Comparison of ENCODE assay signal across 8 cellular contexts in genomic region chr10:92688927-92689662, GRCh38. TPM values are rescaled to one million over a fixed set of nuclear protein-coding genes. Genes with fewer than 3 reads are reported as not detected.
DNase-seq lines count a peak whose midpoint lies in the region; ATAC-seq and TF ChIP-seq lines count a peak whose summit lies in the region.

No MANE protein-coding gene starts in this region.

- H2AFZ ChIP-seq in Loucy (ENCODE audit: low read length): peak overlapping the region; percentile 76

- H3K27ac Mint-ChIP-seq in CD8-positive, alpha-beta T cell: no peak overlapping the region
- no peak overlapping the region for H3K27ac Mint-ChIP-seq in activated T-helper 1 cell treated with anti-CD3 and anti-CD28 coated beads, Interleukin-12 subunit alpha, Interleukin-12 subunit beta, Interleukin-2, Interleukin-4 antibody, amounts not matched to agents 30 ng/mL and 10 ng/mL and 1 ng/mL, durations not matched to agents 14 hours and 24 hours and 36 hours
- peak overlapping the region; percentile 94 for H3K27ac Mint-ChIP-seq in progenitor cell of endocrine pancreas

- H3K36me3 ChIP-seq in CD8-positive, alpha-beta T cell (ENCODE audit: insufficient read depth, low read length): no peaks in the 10 kb centered on the region
- H3K36me3 ChIP-seq in Loucy (ENCODE audit: insufficient read depth, low read length): peaks cover 24% of the 10 kb centered on the region

- peak overlapping the region; percentile 45 for H3K4me3 ChIP-seq in CD8-positive, alpha-beta T cell (ENCODE audit: low read depth, low read length)
- peak overlapping the region; percentile 85 for H3K4me3 ChIP-seq in Loucy (ENCODE audit: low read length, poor library complexity, severe bottlenecking)

- peak overlapping the region; percentile 83 for H3K4me2 ChIP-seq in Loucy (ENCODE audit: low read depth, low read length, poor library complexity, severe bottlenecking)

- peaks cover 10% of the 10 kb centered on the region for H3K9me3 Mint-ChIP-seq in CD8-positive, alpha-beta T cell
- no peaks in the 10 kb centered on the region for H3K9me3 Mint-ChIP-seq in activated T-helper 1 cell treated with anti-CD3 and anti-CD28 coated beads, Interleukin-12 subunit alpha, Interleukin-12 subunit beta, Interleukin-2, Interleukin-4 antibody, amounts not matched to agents 30 ng/mL and 10 ng/mL and 1 ng/mL, durations not matched to agents 14 hours and 24 hours and 36 hours
- peaks cover 9% of the 10 kb centered on the region for H3K9me3 Mint-ChIP-seq in progenitor cell of endocrine pancreas (ENCODE audit: low read depth)

- H3K9me2 ChIP-seq in Loucy (replicated peaks; ENCODE audit: low read depth, low read length): no peaks in the 10 kb centered on the region

- H3K4me1 ChIP-seq in CD8-positive, alpha-beta T cell (ENCODE audit: insufficient read depth, low read length): peaks cover 29% of the 10 kb centered on the region
- H3K4me1 ChIP-seq in Loucy (ENCODE audit: insufficient read depth, low read length, poor library complexity, severe bottlenecking): peaks cover 31% of the 10 kb centered on the region

- no peaks in the 10 kb centered on the region for H3K36me3 Mint-ChIP-seq in CD8-positive, alpha-beta T cell
- H3K36me3 Mint-ChIP-seq in activated T-helper 1 cell treated with anti-CD3 and anti-CD28 coated beads, Interleukin-12 subunit alpha, Interleukin-12 subunit beta, Interleukin-2, Interleukin-4 antibody, amounts not matched to agents 30 ng/mL and 10 ng/mL and 1 ng/mL, durations not matched to agents 14 hours and 24 hours and 36 hours (ENCODE audit: low read depth): no peaks in the 10 kb centered on the region
- H3K36me3 Mint-ChIP-seq in progenitor cell of endocrine pancreas (ENCODE audit: insufficient read depth): peaks cover 13% of the 10 kb centered on the region

- peaks cover 54% of the 10 kb centered on the region for H3K27me3 Mint-ChIP-seq in CD8-positive, alpha-beta T cell (ENCODE audit: low read depth)
- H3K27me3 Mint-ChIP-seq in activated T-helper 1 cell treated with anti-CD3 and anti-CD28 coated beads, Interleukin-12 subunit alpha, Interleukin-12 subunit beta, Interleukin-2, Interleukin-4 antibody, amounts not matched to agents 30 ng/mL and 10 ng/mL and 1 ng/mL, durations not matched to agents 14 hours and 24 hours and 36 hours (ENCODE audit: insufficient read depth): peaks cover 82% of the 10 kb centered on the region
- H3K27me3 Mint-ChIP-seq in progenitor cell of endocrine pancreas: peaks cover 2% of the 10 kb centered on the region

- no peak overlapping the region for H3K27ac ChIP-seq in CD8-positive, alpha-beta T cell (ENCODE audit: low read depth, low read length)

- H3K9me3 ChIP-seq in CD8-positive, alpha-beta T cell (ENCODE audit: low read length): no peaks in the 10 kb centered on the region
- no peaks in the 10 kb centered on the region for H3K9me3 ChIP-seq in Loucy (ENCODE audit: insufficient read depth, low read depth, low read length)

- peaks cover 54% of the 10 kb centered on the region for H3K79me2 ChIP-seq in Loucy (ENCODE audit: insufficient read depth, low read length)

- TF ChIP-seq CTCF in CD8-positive, alpha-beta T cell (IDR thresholded peaks at IDR 0.05): no peak
- TF ChIP-seq CTCF in Loucy (conservative IDR thresholded peaks at IDR 0.05; ENCODE audit: low read length): peak; percentile 45
- peak; percentile 31 for TF ChIP-seq CTCF in progenitor cell of endocrine pancreas (IDR thresholded peaks at IDR 0.05; ENCODE audit: unreplicated experiment)

- H3K4me1 Mint-ChIP-seq in CD8-positive, alpha-beta T cell (ENCODE audit: low read depth): peaks cover 25% of the 10 kb centered on the region
- H3K4me1 Mint-ChIP-seq in activated T-helper 1 cell treated with anti-CD3 and anti-CD28 coated beads, Interleukin-12 subunit alpha, Interleukin-12 subunit beta, Interleukin-2, Interleukin-4 antibody, amounts not matched to agents 30 ng/mL and 10 ng/mL and 1 ng/mL, durations not matched to agents 14 hours and 24 hours and 36 hours (ENCODE audit: low read depth): peaks cover 23% of the 10 kb centered on the region
- peaks cover 17% of the 10 kb centered on the region for H3K4me1 Mint-ChIP-seq in progenitor cell of endocrine pancreas (ENCODE audit: low read depth)

- H3K4me3 Mint-ChIP-seq in CD8-positive, alpha-beta T cell: peak overlapping the region; percentile 77
- peak overlapping the region; percentile 73 for H3K4me3 Mint-ChIP-seq in activated T-helper 1 cell treated with anti-CD3 and anti-CD28 coated beads, Interleukin-12 subunit alpha, Interleukin-12 subunit beta, Interleukin-2, Interleukin-4 antibody, amounts not matched to agents 30 ng/mL and 10 ng/mL and 1 ng/mL, durations not matched to agents 14 hours and 24 hours and 36 hours
- peak overlapping the region; percentile 75 for H3K4me3 Mint-ChIP-seq in progenitor cell of endocrine pancreas (ENCODE audit: low read depth)

- H3K9ac ChIP-seq in Loucy (ENCODE audit: low read depth, low read length, poor library complexity, severe bottlenecking): peak overlapping the region; percentile 82

- intact Hi-C loops in CD8-positive, alpha-beta T cell (cut with DNase I, micrococcal nuclease): no loop called here
- intact Hi-C loops in activated T-helper 1 cell treated with anti-CD3 and anti-CD28 coated beads, Interleukin-12 subunit alpha, Interleukin-12 subunit beta, Interleukin-2, Interleukin-4 antibody, amounts not matched to agents 30 ng/mL and 10 ng/mL and 1 ng/mL, durations not matched to agents 14 hours and 24 hours and 36 hours (cut with micrococcal nuclease): loop anchor here (10.0 kb wide), 1 partner anchor 1814 kb away; the partner anchor contains the start of gene RPP30
- intact Hi-C loops in left cardiac atrium (cut with DNase I): no loop called here

- POLR2A ChIA-PET in CD8-positive, alpha-beta T cell (lab: Charles Lee): interaction anchor here (0.6 kb wide), 1 partner anchor 367 kb away, joined by 3 read pairs; no protein-coding TSS in a partner anchor

- CTCF ChIA-PET in CD8-positive, alpha-beta T cell (lab: Charles Lee): interaction anchor here (1.1 kb wide), 1 partner anchor 22 kb away, joined by 3 read pairs; no protein-coding TSS in a partner anchor

- ATAC-seq in CD8-positive, alpha-beta T cell: peak; percentile 12
- ATAC-seq in GM19452 (IDR thresholded peaks at IDR 0.05; ENCODE audit: unreplicated experiment): peak; percentile 26
- ATAC-seq in left cardiac atrium: peak; percentile 3 to 19

- H3K27me3 ChIP-seq in CD8-positive, alpha-beta T cell (ENCODE audit: insufficient read depth, low read length): peaks cover 25% of the 10 kb centered on the region
- peaks cover 18% of the 10 kb centered on the region for H3K27me3 ChIP-seq in Loucy (ENCODE audit: insufficient read depth, low read length, poor library complexity, severe bottlenecking)

- peak in 1 of 7 experiments; percentile 17 for DNase-seq in CD8-positive, alpha-beta T cell
- no peak for DNase-seq in activated T-helper 1 cell treated with anti-CD3 and anti-CD28 coated beads, Interleukin-12 subunit alpha, Interleukin-12 subunit beta, Interleukin-2, Interleukin-4 antibody, amounts not matched to agents 30 ng/mL and 10 ng/mL and 1 ng/mL, durations not matched to agents 14 hours and 24 hours and 36 hours (ENCODE audit: low spot score)
- DNase-seq in left cardiac atrium (peak; percentile 34), progenitor cell of endocrine pancreas (ENCODE audit: low spot score, unreplicated experiment) (peak; percentile 42), NCI-H1048 (lab: John Stamatoyannopoulos, UW) (no peak), occipital lobe (lab: John Stamatoyannopoulos, UW) (no peak)

- H3F3A ChIP-seq in Loucy (ENCODE audit: low read depth): peaks cover 12% of the 10 kb centered on the region

- peaks cover 33% of the 10 kb centered on the region for H4K20me1 ChIP-seq in Loucy (ENCODE audit: insufficient read depth, low read length, poor library complexity, severe bottlenecking)

RNA-seq across cellular contexts. Expression of gene HHEX, which starts 0.7 kb away (rescaled TPM):
- 1 to 10 TPM; 2.0 to 2.2 TPM for total RNA-seq in CD8-positive, alpha-beta T cell
- 0.16 and 0.32 TPM in 2 replicates for total RNA-seq in activated T-helper 1 cell treated with anti-CD3 and anti-CD28 coated beads, Interleukin-12 subunit alpha, Interleukin-12 subunit beta, Interleukin-2, Interleukin-4 antibody, amounts not matched to agents 30 ng/mL and 10 ng/mL and 1 ng/mL, durations not matched to agents 14 hours and 24 hours and 36 hours
- 1 to 10 TPM; 3.7 to 9.0 TPM for total RNA-seq in left cardiac atrium
- 39.3 and 46.1 TPM in 2 replicates for total RNA-seq in progenitor cell of endocrine pancreas
- total RNA-seq in occipital lobe: 1.6 TPM

Comparison
In these comparisons a context has a peak if more than half of its experiments do, and no peak if none do; other contexts are left out.
1. DNase-seq: peak in left cardiac atrium (single experiment) and progenitor cell of endocrine pancreas (single experiment); none in activated T-helper 1 cell treated with anti-CD3 and anti-CD28 coated beads, Interleukin-12 subunit alpha, Interleukin-12 subunit beta, Interleukin-2, Interleukin-4 antibody, amounts not matched to agents 30 ng/mL and 10 ng/mL and 1 ng/mL, durations not matched to agents 14 hours and 24 hours and 36 hours (single experiment), NCI-H1048 (single experiment) and occipital lobe (single experiment).
2. Peak in every context shown above with its lines, with median percentiles within 50 percentile points of each other: ATAC-seq and H3K4me3 Mint-ChIP-seq.